ENCODE assay signal across 27 cellular contexts in genomic region chr7:117800841-117801240, GRCh38.
"Had no signal": no experiment of that assay in that cellular context is flagged by ENCODE, and none has a peak within 500 bp of the region (broad histone marks: within the 10 kb centered on the region; RNA-seq: fewer than 3 reads in every experiment).

No MANE protein-coding gene starts in this region.

- H2AFZ ChIP-seq: PC-9 had no signal

- H3K36me3 Mint-ChIP-seq: activated CD4-positive, alpha-beta memory T cell treated with anti-CD3 and anti-CD28 coated beads for 36 hours; activated naive CD8-positive, alpha-beta T cell treated with anti-CD3 and anti-CD28 coated beads, Interleukin-2, amount 10 ng/mL, durations not matched to agents 7 days and 5 days; T-cell had no signal

- H3K4me3 Mint-ChIP-seq: activated CD4-positive, alpha-beta memory T cell treated with anti-CD3 and anti-CD28 coated beads for 36 hours; activated CD4-positive, alpha-beta T cell treated with anti-CD3 and anti-CD28 coated beads, Interleukin-2, amount 10 ng/mL, durations not matched to agents 7 days and 5 days; activated naive CD4-positive, alpha-beta T cell treated with anti-CD3 and anti-CD28 coated beads for 36 hours; activated naive CD8-positive, alpha-beta T cell treated with anti-CD3 and anti-CD28 coated beads, Interleukin-2, amount 10 ng/mL, durations not matched to agents 7 days and 5 days; activated T-helper 17 cell treated with anti-CD3 and anti-CD28 coated beads, Interleukin-2, amount 50 U/mL, for 72 hours; T-cell had no signal

- H3K9me3 Mint-ChIP-seq: activated CD4-positive, alpha-beta memory T cell treated with anti-CD3 and anti-CD28 coated beads for 36 hours; activated CD4-positive, alpha-beta T cell treated with anti-CD3 and anti-CD28 coated beads, Interleukin-2, amount 10 ng/mL, durations not matched to agents 7 days and 5 days; activated naive CD4-positive, alpha-beta T cell treated with anti-CD3 and anti-CD28 coated beads for 36 hours; activated naive CD8-positive, alpha-beta T cell treated with anti-CD3 and anti-CD28 coated beads, Interleukin-2, amount 10 ng/mL, durations not matched to agents 7 days and 5 days; activated T-helper 17 cell treated with anti-CD3 and anti-CD28 coated beads, Interleukin-2, amount 50 U/mL, for 72 hours had no signal

- H3K4me1 ChIP-seq: adrenal gland, breast epithelium had no signal

- H3K4me3 ChIP-seq: adrenal gland, breast epithelium, PC-9 had no signal

- DNase-seq: activated CD4-positive, alpha-beta memory T cell treated with anti-CD3 and anti-CD28 coated beads for 36 hours; activated CD4-positive, alpha-beta T cell treated with anti-CD3 and anti-CD28 coated beads, Interleukin-2, amount 10 ng/mL, durations not matched to agents 7 days and 5 days; activated CD4-positive, CD25-positive, alpha-beta regulatory T cell; activated gamma-delta T cell; activated naive CD4-positive, alpha-beta T cell treated with anti-CD3 and anti-CD28 coated beads for 36 hours; activated naive CD8-positive, alpha-beta T cell treated with anti-CD3 and anti-CD28 coated beads, Interleukin-2, amount 10 ng/mL, durations not matched to agents 7 days and 5 days; activated T-cell treated with anti-CD3 and anti-CD28 coated beads for 4 hours; activated T-cell treated with anti-CD3 and anti-CD28 coated beads, Interleukin-2, amount 50 U/mL, for 48 hours; adrenal gland; anterior cingulate cortex; central memory CD4-positive, alpha-beta T cell; Karpas-422; MM.1S; NCI-H1105; NCI-H1436 treated with DMSO at 0.1 percent for 48 hours; NCI-H2081; NCI-H510A treated with DMSO at 0.1 percent for 48 hours; NK-92 treated with Interleukin-12 subunit alpha and Interleukin-12 subunit beta, amount 100 ng/mL, for 24 hours; PC-9; SIG-M5; T-cell; T-helper 2 cell; T1000 had no signal

- FAIRE-seq: TTC549 had no signal

- H3K9me3 ChIP-seq: adrenal gland, breast epithelium had no signal

- H3K27me3 ChIP-seq: adrenal gland, breast epithelium had no signal

- H3K27me3 Mint-ChIP-seq: activated CD4-positive, alpha-beta T cell treated with anti-CD3 and anti-CD28 coated beads, Interleukin-2, amount 10 ng/mL, durations not matched to agents 7 days and 5 days had no signal

- H3K36me3 ChIP-seq: adrenal gland, breast epithelium had no signal

- ATAC-seq: activated T-helper 17 cell treated with anti-CD3 and anti-CD28 coated beads, Interleukin-2, amount 50 U/mL, for 72 hours; T-cell had no signal

- H3K4me1 Mint-ChIP-seq: activated CD4-positive, alpha-beta T cell treated with anti-CD3 and anti-CD28 coated beads, Interleukin-2, amount 10 ng/mL, durations not matched to agents 7 days and 5 days; activated naive CD8-positive, alpha-beta T cell treated with anti-CD3 and anti-CD28 coated beads, Interleukin-2, amount 10 ng/mL, durations not matched to agents 7 days and 5 days; activated T-helper 17 cell treated with anti-CD3 and anti-CD28 coated beads, Interleukin-2, amount 50 U/mL, for 72 hours; T-cell had no signal

- H3K4me2 ChIP-seq: PC-9 had no signal

- H3K27ac Mint-ChIP-seq: activated CD4-positive, alpha-beta memory T cell treated with anti-CD3 and anti-CD28 coated beads for 36 hours; activated CD4-positive, alpha-beta T cell treated with anti-CD3 and anti-CD28 coated beads, Interleukin-2, amount 10 ng/mL, durations not matched to agents 7 days and 5 days; activated naive CD4-positive, alpha-beta T cell treated with anti-CD3 and anti-CD28 coated beads for 36 hours; activated naive CD8-positive, alpha-beta T cell treated with anti-CD3 and anti-CD28 coated beads, Interleukin-2, amount 10 ng/mL, durations not matched to agents 7 days and 5 days; activated T-helper 17 cell treated with anti-CD3 and anti-CD28 coated beads, Interleukin-2, amount 50 U/mL, for 72 hours; T-cell had no signal

- H3K27ac ChIP-seq: adrenal gland, breast epithelium, PC-9, VCaP had no signal
